In genomic region chr3:66536791-66537190, GRCh38 we compare ENCODE assay signal across 7 cellular contexts.
"Had no signal": no experiment of that assay in that cellular context is flagged by ENCODE, and none has a peak within 500 bp of the region (broad histone marks: within the 10 kb centered on the region; RNA-seq: fewer than 3 reads in every experiment).

No MANE protein-coding gene starts in this region.

- H3K4me2 ChIP-seq: KMS-11 had no signal

- DNase-seq: IMR-90, KBM-7, KG1 had no signal

- H3K27ac ChIP-seq: HL-60, KMS-11 had no signal

- ATAC-seq: K562 had no signal

- H3K9ac ChIP-seq: KMS-11 had no signal

- FAIRE-seq: HTR-8/SVneo, K562 had no signal

- H3K4me3 ChIP-seq: K562 had no signal
